ENCODE assay signal across 6 cellular contexts in the genomic region with DNA sequence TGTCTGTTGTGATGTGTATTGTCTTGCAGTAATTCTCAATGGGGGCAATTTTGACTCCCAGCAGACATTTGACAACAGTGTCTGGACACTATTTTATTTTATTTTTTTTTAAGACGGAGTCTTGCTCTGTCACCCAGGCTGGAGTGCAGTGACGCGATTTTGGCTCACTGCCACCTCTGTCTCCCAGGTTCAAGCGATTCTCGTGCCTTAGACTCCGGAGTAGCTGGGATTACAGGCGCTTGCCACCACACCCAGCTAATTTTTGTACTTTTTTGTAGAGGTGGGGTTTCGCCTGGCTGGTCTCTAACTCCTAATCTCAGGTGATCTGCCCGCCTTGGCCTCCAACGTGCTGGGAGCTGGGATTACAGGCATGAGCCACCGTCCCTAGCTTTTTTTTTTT. TPM values are rescaled to one million over a fixed set of nuclear protein-coding genes. Genes with fewer than 3 reads are reported as not detected.
DNase-seq lines count a peak whose midpoint lies in the region; TF ChIP-seq lines count a peak whose summit lies in the region.

No MANE protein-coding gene starts in this region.

- TF ChIP-seq CTCF in NB4 (IDR thresholded peaks at IDR 0.05; ENCODE audit: low read depth, low read length) (no peak), fibroblast of lung (conservative IDR thresholded peaks at IDR 0.05 in 1 of 2, IDR thresholded peaks at IDR 0.05 in 1 of 2; ENCODE audit: low read depth in 1 of 2, low read length in 2 of 2) (no peak), tibial nerve (IDR thresholded peaks at IDR 0.05) (no peak)

- H3K4me1 ChIP-seq in ACC112 (ENCODE audit: control insufficient read depth, insufficient read depth, low read length, unreplicated experiment) (peaks cover 8% of the 10 kb centered on the region), fibroblast of lung (ENCODE audit: control insufficient read depth, extremely low read depth, insufficient read depth, low read length) (peaks cover 2% of the 10 kb centered on the region), tibial nerve (peaks cover 0 to 26% (median 11%) of the 10 kb centered on the region in 4 donors)

- TF ChIP-seq EP300 in tibial nerve (IDR thresholded peaks at IDR 0.05): no peak

- H4K20me1 ChIP-seq in fibroblast of lung (ENCODE audit: control insufficient read depth, extremely low read depth, insufficient read depth, low read length): no peaks in the 10 kb centered on the region

- H3K27ac ChIP-seq in ACC112 (ENCODE audit: low read depth, low read length): no peak overlapping the region
- no peak overlapping the region for H3K27ac ChIP-seq in fibroblast of lung (ENCODE audit: insufficient read depth, low read length)
- H3K27ac ChIP-seq in tibial nerve: no peak overlapping the region

- H3K4me3 ChIP-seq in ACC112 (ENCODE audit: low read depth, low read length) (peak overlapping the region; percentile 88), NB4 (ENCODE audit: low read depth, low read length) (peak overlapping the region; percentile 81), fibroblast of lung (replicated peaks in 1 of 4; ENCODE audit: control extremely low read depth in 1 of 4, insufficient read depth in 1 of 4, low read depth in 3 of 4, low read length in 4 of 4) (peak overlapping the region in 2 of 4 experiments; percentile 82 to 93), tibial nerve (peak overlapping the region in 1 of 4 donors; percentile 100)

- WGBS in tibial nerve, 2 donors: 74 to 76% methylated on average over 11 of the region's 11 CpGs

- DNase-seq in NB4 (ENCODE audit: low read depth): no peak
- no peak for DNase-seq in fibroblast of lung (ENCODE audit: low read depth in 2 of 2)
- no peak for DNase-seq in tibial nerve (ENCODE audit: low spot score in 2 of 2)
- DNase-seq in effector CD4-positive, alpha-beta T cell: no peak
- no peak for DNase-seq in SW 1271 (lab: John Stamatoyannopoulos, UW)

- no peak for TF ChIP-seq POLR2A in NB4 (IDR thresholded peaks at IDR 0.05; ENCODE audit: extremely low read depth, insufficient read length)
- TF ChIP-seq POLR2A in tibial nerve (IDR thresholded peaks at IDR 0.05): no peak

- H3K27me3 ChIP-seq in ACC112 (ENCODE audit: insufficient read depth, low read length) (no peaks in the 10 kb centered on the region), fibroblast of lung (ENCODE audit: control insufficient read depth, insufficient read depth, low read length) (no peaks in the 10 kb centered on the region), tibial nerve (no peaks in the 10 kb centered on the region)

- H3K9ac ChIP-seq in fibroblast of lung (ENCODE audit: insufficient read depth, low read length): no peak overlapping the region

- peak overlapping the region; percentile 93 for H3K4me2 ChIP-seq in fibroblast of lung (ENCODE audit: extremely low read depth, insufficient read depth, low read length)

- H3K36me3 ChIP-seq in ACC112 (ENCODE audit: insufficient read depth, low read length) (no peaks in the 10 kb centered on the region), fibroblast of lung (ENCODE audit: control insufficient read depth, insufficient read depth, low read length) (peaks cover 22% of the 10 kb centered on the region), tibial nerve (peaks cover 0 to 52% (median 19%) of the 10 kb centered on the region in 3 donors)

- H3K9me3 ChIP-seq in fibroblast of lung (ENCODE audit: control insufficient read depth, insufficient read depth, low read depth, low read length): no peaks in the 10 kb centered on the region
- H3K9me3 ChIP-seq in tibial nerve: no peaks in the 10 kb centered on the region

- H2AFZ ChIP-seq in ACC112 (ENCODE audit: low read length, unreplicated experiment): no peak overlapping the region
- no peak overlapping the region for H2AFZ ChIP-seq in fibroblast of lung (ENCODE audit: low read length)

- H3K79me2 ChIP-seq in ACC112 (ENCODE audit: control insufficient read depth, insufficient read depth, low read length, unreplicated experiment): peaks cover 16% of the 10 kb centered on the region
- peaks cover 10% of the 10 kb centered on the region for H3K79me2 ChIP-seq in fibroblast of lung (ENCODE audit: control insufficient read depth, insufficient read depth, low read length)

RNA-seq across cellular contexts. Expression of gene RPS6KB2, which starts 1.4 kb away (rescaled TPM):
- total RNA-seq in fibroblast of lung: 26.2 and 30.6 TPM in 2 replicates
- polyA plus RNA-seq in fibroblast of lung: 29.0 and 34.0 TPM in 2 replicates
- polyA plus RNA-seq in fibroblast of lung (2012): 31.3 and 44.0 TPM in 2 replicates
- polyA minus RNA-seq in fibroblast of lung (ENCODE audit: low replicate concordance): 58.2 and 91.7 TPM in 2 replicates
- total RNA-seq in tibial nerve: 10 to 100 TPM; 36.9 to 69.3 (median 47.1) TPM

RNA-seq across cellular contexts. Expression of gene PTPRCAP, which starts 7.8 kb away (rescaled TPM):
- total RNA-seq in fibroblast of lung (under 0.01 and 0.17 TPM in 2 replicates), tibial nerve (10 to 100 TPM in 3 of 4 donors, 1 to 10 TPM in 1; 6.9 to 18.0 (median 12.8) TPM)
- 0.05 TPM in 1 of 2 replicates, not detected in the other for polyA plus RNA-seq in fibroblast of lung
- 0.15 and 0.36 TPM in 2 replicates for polyA plus RNA-seq in fibroblast of lung (2012)
- 0.39 TPM in 1 of 2 replicates, not detected in the other for polyA minus RNA-seq in fibroblast of lung (ENCODE audit: low replicate concordance)

RNA-seq across cellular contexts. Expression of gene CORO1B, which starts 13.6 kb away (rescaled TPM):
- total RNA-seq in fibroblast of lung (88.1 and 112 TPM in 2 replicates), tibial nerve (10 to 100 TPM; 60.9 to 95.1 (median 77.1) TPM)
- 56.3 and 65.5 TPM in 2 replicates for polyA plus RNA-seq in fibroblast of lung
- 81.0 and 122 TPM in 2 replicates for polyA plus RNA-seq in fibroblast of lung (2012)
- 87.5 and 101 TPM in 2 replicates for polyA minus RNA-seq in fibroblast of lung (ENCODE audit: low replicate concordance)

RNA-seq across cellular contexts. Expression of gene CARNS1, which starts 14.2 kb away (rescaled TPM):
- total RNA-seq in fibroblast of lung: under 0.01 and 0.17 TPM in 2 replicates
- polyA plus RNA-seq in fibroblast of lung: 0.02 and 0.05 TPM in 2 replicates
- 0.06 and 0.10 TPM in 2 replicates for polyA plus RNA-seq in fibroblast of lung (2012)
- polyA minus RNA-seq in fibroblast of lung (ENCODE audit: low replicate concordance): not detected in 2 replicates
- 1 to 10 TPM; 1.8 to 5.9 (median 4.3) TPM for total RNA-seq in tibial nerve

RNA-seq across cellular contexts. Expression of gene GPR152, which starts 22.8 kb away (rescaled TPM):
- total RNA-seq in fibroblast of lung (not detected in 2 replicates), tibial nerve (not detected)
- polyA plus RNA-seq in fibroblast of lung: not detected in 2 replicates
- not detected in 2 replicates for polyA plus RNA-seq in fibroblast of lung (2012)
- not detected in 2 replicates for polyA minus RNA-seq in fibroblast of lung (ENCODE audit: low replicate concordance)
